Comparison of ENCODE assay signal across 1 cellular context in the genomic region with DNA sequence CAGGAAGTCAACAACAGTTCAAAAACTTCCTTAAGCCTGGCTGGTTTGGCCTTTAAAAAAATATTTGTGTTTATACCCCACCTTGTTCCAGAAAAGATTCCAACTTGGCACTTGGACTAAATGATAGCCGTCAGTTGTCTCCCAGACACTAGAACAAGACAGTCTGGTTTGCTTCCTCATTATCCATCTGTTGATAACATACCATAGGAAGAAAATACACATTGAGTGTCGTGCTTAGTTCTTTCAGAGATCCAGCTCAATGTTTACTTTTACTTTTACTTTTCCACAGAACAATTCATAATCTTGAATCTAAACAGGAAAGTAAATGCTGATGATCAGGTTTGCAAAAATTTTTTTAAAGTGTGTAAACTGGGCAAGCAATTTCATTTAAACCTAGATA.
TF ChIP-seq lines count a peak whose summit lies in the region.

No MANE protein-coding gene starts in this region.

TF ChIP-seq in HepG2, 621 proteins besides CTCF, POLR2A, EP300 and RAD21 (continued from another document and continues in another):
- TF ChIP-seq, protein P1, sequence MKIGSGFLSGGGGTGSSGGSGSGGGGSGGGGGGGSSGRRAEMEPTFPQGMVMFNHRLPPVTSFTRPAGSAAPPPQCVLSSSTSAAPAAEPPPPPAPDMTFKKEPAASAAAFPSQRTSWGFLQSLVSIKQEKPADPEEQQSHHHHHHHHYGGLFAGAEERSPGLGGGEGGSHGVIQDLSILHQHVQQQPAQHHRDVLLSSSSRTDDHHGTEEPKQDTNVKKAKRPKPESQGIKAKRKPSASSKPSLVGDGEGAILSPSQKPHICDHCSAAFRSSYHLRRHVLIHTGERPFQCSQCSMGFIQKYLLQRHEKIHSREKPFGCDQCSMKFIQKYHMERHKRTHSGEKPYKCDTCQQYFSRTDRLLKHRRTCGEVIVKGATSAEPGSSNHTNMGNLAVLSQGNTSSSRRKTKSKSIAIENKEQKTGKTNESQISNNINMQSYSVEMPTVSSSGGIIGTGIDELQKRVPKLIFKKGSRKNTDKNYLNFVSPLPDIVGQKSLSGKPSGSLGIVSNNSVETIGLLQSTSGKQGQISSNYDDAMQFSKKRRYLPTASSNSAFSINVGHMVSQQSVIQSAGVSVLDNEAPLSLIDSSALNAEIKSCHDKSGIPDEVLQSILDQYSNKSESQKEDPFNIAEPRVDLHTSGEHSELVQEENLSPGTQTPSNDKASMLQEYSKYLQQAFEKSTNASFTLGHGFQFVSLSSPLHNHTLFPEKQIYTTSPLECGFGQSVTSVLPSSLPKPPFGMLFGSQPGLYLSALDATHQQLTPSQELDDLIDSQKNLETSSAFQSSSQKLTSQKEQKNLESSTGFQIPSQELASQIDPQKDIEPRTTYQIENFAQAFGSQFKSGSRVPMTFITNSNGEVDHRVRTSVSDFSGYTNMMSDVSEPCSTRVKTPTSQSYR (CRISPR knock-in tag; IDR thresholded peaks at IDR 0.05; ENCODE audit: borderline replicate concordance) = no peak
- no peak for TF ChIP-seq ZNF296 (CRISPR knock-in tag; conservative IDR thresholded peaks at IDR 0.05)
- TF ChIP-seq CENPX (CRISPR knock-in tag; IDR thresholded peaks at IDR 0.05) = no peak
- no peak for TF ChIP-seq NR2F6 (IDR thresholded peaks at IDR 0.05)
- peak; percentile 38; the same call in 1 of the 2 replicates for TF ChIP-seq NR2F6 (CRISPR knock-in tag; IDR thresholded peaks at IDR 0.05)
- TF ChIP-seq, protein P2, sequence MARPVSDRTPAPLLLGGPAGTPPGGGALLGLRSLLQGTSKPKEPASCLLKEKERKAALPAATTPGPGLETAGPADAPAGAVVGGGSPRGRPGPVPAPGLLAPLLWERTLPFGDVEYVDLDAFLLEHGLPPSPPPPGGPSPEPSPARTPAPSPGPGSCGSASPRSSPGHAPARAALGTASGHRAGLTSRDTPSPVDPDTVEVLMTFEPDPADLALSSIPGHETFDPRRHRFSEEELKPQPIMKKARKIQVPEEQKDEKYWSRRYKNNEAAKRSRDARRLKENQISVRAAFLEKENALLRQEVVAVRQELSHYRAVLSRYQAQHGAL (CRISPR knock-in tag; IDR thresholded peaks at IDR 0.05; ENCODE audit: not compliant biosample characterization) = no peak
- TF ChIP-seq, protein P3, sequence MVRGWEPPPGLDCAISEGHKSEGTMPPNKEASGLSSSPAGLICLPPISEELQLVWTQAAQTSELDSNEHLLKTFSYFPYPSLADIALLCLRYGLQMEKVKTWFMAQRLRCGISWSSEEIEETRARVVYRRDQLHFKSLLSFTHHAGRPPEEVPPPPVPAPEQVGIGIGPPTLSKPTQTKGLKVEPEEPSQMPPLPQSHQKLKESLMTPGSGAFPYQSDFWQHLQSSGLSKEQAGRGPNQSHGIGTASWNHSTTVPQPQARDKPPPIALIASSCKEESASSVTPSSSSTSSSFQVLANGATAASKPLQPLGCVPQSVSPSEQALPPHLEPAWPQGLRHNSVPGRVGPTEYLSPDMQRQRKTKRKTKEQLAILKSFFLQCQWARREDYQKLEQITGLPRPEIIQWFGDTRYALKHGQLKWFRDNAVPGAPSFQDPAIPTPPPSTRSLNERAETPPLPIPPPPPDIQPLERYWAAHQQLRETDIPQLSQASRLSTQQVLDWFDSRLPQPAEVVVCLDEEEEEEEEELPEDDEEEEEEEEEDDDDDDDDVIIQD (CRISPR knock-in tag; IDR thresholded peaks at IDR 0.05; ENCODE audit: low read depth) = peak; percentile 65; the same call in 1 of the 2 replicates
- no peak for TF ChIP-seq ZBTB8A (CRISPR knock-in tag; IDR thresholded peaks at IDR 0.05; ENCODE audit: borderline replicate concordance, low read depth)
- no peak for TF ChIP-seq ETS1 (CRISPR knock-in tag; IDR thresholded peaks at IDR 0.05)
- no peak for TF ChIP-seq ZNF362 (CRISPR knock-in tag; IDR thresholded peaks at IDR 0.05; ENCODE audit: borderline replicate concordance)
- TF ChIP-seq DNMT1 (CRISPR knock-in tag; IDR thresholded peaks at IDR 0.05) = no peak
- no peak for TF ChIP-seq RCOR2 (CRISPR knock-in tag; IDR thresholded peaks at IDR 0.05)
- TF ChIP-seq ZUFSP (CRISPR knock-in tag; IDR thresholded peaks at IDR 0.05; ENCODE audit: borderline replicate concordance) = no peak
- TF ChIP-seq IRF1 (CRISPR knock-in tag; IDR thresholded peaks at IDR 0.05; ENCODE audit: low read depth) = no peak
- no peak for TF ChIP-seq POLR2G (IDR thresholded peaks at IDR 0.05; ENCODE audit: low read depth, low read length)
- TF ChIP-seq KMT2B (CRISPR knock-in tag; IDR thresholded peaks at IDR 0.05) = no peak
- no peak for TF ChIP-seq ZNF703 (CRISPR knock-in tag; IDR thresholded peaks at IDR 0.05; ENCODE audit: borderline replicate concordance)
- no peak for TF ChIP-seq PLSCR1 (CRISPR knock-in tag; IDR thresholded peaks at IDR 0.05; ENCODE audit: borderline replicate concordance)
- no peak for TF ChIP-seq ZSCAN25 (CRISPR knock-in tag; IDR thresholded peaks at IDR 0.05)
- peak; percentile 71 for TF ChIP-seq SAP130 (CRISPR knock-in tag; IDR thresholded peaks at IDR 0.05; ENCODE audit: low read depth)
- peak; percentile 55; the same call in 1 of the 2 replicates for TF ChIP-seq ETV5 (CRISPR knock-in tag; IDR thresholded peaks at IDR 0.05; ENCODE audit: borderline replicate concordance)
- TF ChIP-seq HOXA9 (CRISPR knock-in tag; IDR thresholded peaks at IDR 0.05; ENCODE audit: borderline replicate concordance) = no peak
- no peak for TF ChIP-seq ZNF761 (CRISPR knock-in tag; conservative IDR thresholded peaks at IDR 0.05)
- no peak for TF ChIP-seq ZNF275 (CRISPR knock-in tag; IDR thresholded peaks at IDR 0.05; ENCODE audit: borderline replicate concordance)
- no peak for TF ChIP-seq JDP2 (CRISPR knock-in tag; IDR thresholded peaks at IDR 0.05; ENCODE audit: borderline replicate concordance)
- peak; percentile 69 for TF ChIP-seq ARID5B (CRISPR knock-in tag; IDR thresholded peaks at IDR 0.05)
- TF ChIP-seq ZNF292 (CRISPR knock-in tag; IDR thresholded peaks at IDR 0.05; ENCODE audit: borderline replicate concordance, low read depth) = no peak
- TF ChIP-seq ZNF34 (CRISPR knock-in tag; IDR thresholded peaks at IDR 0.05; ENCODE audit: borderline replicate concordance) = no peak
- no peak for TF ChIP-seq ZSCAN5A (CRISPR knock-in tag; IDR thresholded peaks at IDR 0.05; ENCODE audit: borderline replicate concordance)
- no peak for TF ChIP-seq HNRNPUL1 (IDR thresholded peaks at IDR 0.05; ENCODE audit: low read depth, low read length)
- TF ChIP-seq DDIT3 (CRISPR knock-in tag; IDR thresholded peaks at IDR 0.05) = no peak
- TF ChIP-seq ATF5 (CRISPR knock-in tag; IDR thresholded peaks at IDR 0.05; ENCODE audit: low read depth) = no peak
- TF ChIP-seq RAD51 (IDR thresholded peaks at IDR 0.05; ENCODE audit: borderline replicate concordance) = no peak
- no peak for TF ChIP-seq TAF1 (CRISPR knock-in tag; IDR thresholded peaks at IDR 0.05)
- TF ChIP-seq ZNF615 (CRISPR knock-in tag; IDR thresholded peaks at IDR 0.05; ENCODE audit: borderline replicate concordance) = no peak
- TF ChIP-seq RARA (CRISPR knock-in tag; IDR thresholded peaks at IDR 0.05) = peak; percentile 60
